In the genomic region with DNA sequence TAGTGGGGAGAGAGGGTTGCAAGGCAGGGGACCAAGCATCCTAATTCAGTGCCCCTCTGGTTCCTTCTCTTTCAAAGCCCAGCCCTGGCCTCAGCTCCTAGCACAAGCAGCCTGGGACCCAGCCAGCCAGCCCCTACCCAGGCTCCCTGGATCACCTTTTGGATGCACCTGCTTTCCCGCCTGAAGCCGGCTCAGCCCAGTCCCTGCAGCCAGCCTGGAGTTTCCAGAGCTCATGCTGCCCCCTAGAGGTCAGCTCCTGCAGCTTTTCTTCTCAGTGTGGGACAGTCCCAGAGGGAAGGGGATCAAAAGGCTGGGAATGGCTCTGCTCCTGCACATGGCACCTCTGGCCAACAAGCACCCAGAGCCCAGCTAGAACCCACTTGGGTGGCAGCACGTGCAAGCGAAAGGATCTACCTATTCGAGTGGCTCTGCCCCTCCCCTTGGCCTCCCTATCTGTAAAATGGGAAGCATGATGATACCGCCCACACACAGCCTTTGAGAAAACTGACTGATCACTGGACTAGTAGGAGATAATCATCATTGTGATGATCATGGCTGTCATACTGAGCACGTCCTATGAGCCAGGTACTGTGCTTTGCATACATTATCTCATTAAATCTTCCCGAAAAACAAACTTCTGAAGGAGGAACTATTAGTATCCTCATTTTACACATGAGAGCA, we compare ENCODE assay signal across 8 cellular contexts. TPM values are rescaled to one million over a fixed set of nuclear protein-coding genes. Genes with fewer than 3 reads are reported as not detected.
DNase-seq lines count a peak whose midpoint lies in the region; ATAC-seq and TF ChIP-seq lines count a peak whose summit lies in the region.

No MANE protein-coding gene starts in this region.

- H3K27ac Mint-ChIP-seq in GM23338 = no peak overlapping the region

- H3K36me3 ChIP-seq in GM23338 (ENCODE audit: insufficient read depth) (no peaks in the 10 kb centered on the region), MM.1S (replicated peaks; ENCODE audit: insufficient read depth, low read length) (no peaks in the 10 kb centered on the region), right lobe of liver (no peaks in the 10 kb centered on the region)

- no peaks in the 10 kb centered on the region for H3K36me3 Mint-ChIP-seq in GM23338 (ENCODE audit: low read depth)

- 34% methylated on average over 8 of the region's 8 CpGs for whole genome bisulfite sequencing in right lobe of liver (ENCODE audit: insufficient coverage, low coverage, low lambda C conversion rate, missing lambda C conversion rate)

- H3K9me2 ChIP-seq in GM23338 (ENCODE audit: insufficient read depth) = peaks cover 2% of the 10 kb centered on the region; the same call in 1 of the 2 replicates
- H3K9me2 ChIP-seq in MM.1S (replicated peaks; ENCODE audit: insufficient read depth, low read length) = no peaks in the 10 kb centered on the region

- intact Hi-C loops in right lobe of liver (cut with DNase I) = loop anchor here in 1 of 2 donors (10.0 kb wide), 1 partner anchor 79 kb away; the partner anchor contains the start of gene FOXI1

- no peak overlapping the region for H3K4me2 ChIP-seq in GM23338
- no peak overlapping the region for H3K4me2 ChIP-seq in MM.1S (ENCODE audit: low read depth, low read length)

- H3K27me3 ChIP-seq in GM23338 (ENCODE audit: insufficient read depth) = no peaks in the 10 kb centered on the region
- H3K27me3 ChIP-seq in MM.1S (replicated peaks; ENCODE audit: insufficient read depth, low read length) = no peaks in the 10 kb centered on the region
- no peaks in the 10 kb centered on the region for H3K27me3 ChIP-seq in right lobe of liver

- peaks cover 2% of the 10 kb centered on the region for H3K27me3 Mint-ChIP-seq in GM23338 (ENCODE audit: insufficient read depth, low read depth, poor library complexity)

- H3K27ac ChIP-seq in GM23338 (ENCODE audit: low read depth) (no peak overlapping the region), MM.1S (ENCODE audit: low read length) (no peak overlapping the region), VCaP (no peak overlapping the region), right lobe of liver (no peak overlapping the region)

- H3K9ac ChIP-seq in MM.1S (ENCODE audit: low read length) = no peak overlapping the region

- TF ChIP-seq CTCF in GM23338 (conservative IDR thresholded peaks at IDR 0.05; ENCODE audit: low read depth in 2 of 2) (peak; percentile 75 to 97), MM.1S (IDR thresholded peaks at IDR 0.05; ENCODE audit: low read length) (peak; percentile 87), VCaP (conservative IDR thresholded peaks at IDR 0.05) (peak; percentile 88), right lobe of liver (IDR thresholded peaks at IDR 0.05) (peak; percentile 44 to 72 (median 66))

- H3K4me3 Mint-ChIP-seq in GM23338 = no peak overlapping the region

- H3K4me3 ChIP-seq in GM23338 (no peak overlapping the region), MM.1S (ENCODE audit: low read length) (no peak overlapping the region), right lobe of liver (no peak overlapping the region)

- no peaks in the 10 kb centered on the region for H3F3A ChIP-seq in GM23338 (replicated peaks; ENCODE audit: low read depth)
- no peaks in the 10 kb centered on the region for H3F3A ChIP-seq in MM.1S (ENCODE audit: insufficient read depth, low read length)

- H4K20me1 ChIP-seq in GM23338 (replicated peaks; ENCODE audit: insufficient read depth) (no peaks in the 10 kb centered on the region), MM.1S (ENCODE audit: insufficient read depth, low read length) (no peaks in the 10 kb centered on the region)

- TF ChIP-seq POLR2A in right lobe of liver (IDR thresholded peaks at IDR 0.05) = no peak

- ATAC-seq in GM23338 (peak; percentile 99), right lobe of liver (peak; percentile 76 to 87 (median 81))

- peak; percentile 8 for DNase-seq in DMS153 (lab: John Stamatoyannopoulos, UW)
- DNase-seq in DMS153 treated with DMSO at 0.1 percent for 48 hours (lab: John Stamatoyannopoulos, UW; ENCODE audit: unreplicated experiment) = no peak
- DNase-seq in GM23338 (ENCODE audit: low spot score) = peak; percentile 92
- peak; percentile 59 for DNase-seq in MM.1S
- peak; percentile 85 for DNase-seq in dermis blood vessel endothelial cell
- DNase-seq in right lobe of liver = peak; percentile 46 to 63 (median 59)
- DNase-seq in stimulated activated CD8-positive, alpha-beta memory T cell treated with anti-CD3 and anti-CD28 coated beads, Interleukin-4, amount 100 ng/mL, for 24 hours (ENCODE audit: low read depth) = peak; percentile 7

- H2AFZ ChIP-seq in GM23338 (no peak overlapping the region), MM.1S (ENCODE audit: low read length) (no peak overlapping the region)

- H3K4me1 ChIP-seq in GM23338 (ENCODE audit: insufficient read depth) (no peaks in the 10 kb centered on the region), MM.1S (ENCODE audit: low read length) (no peaks in the 10 kb centered on the region), right lobe of liver (no peaks in the 10 kb centered on the region)

- no peaks in the 10 kb centered on the region for H3K4me1 Mint-ChIP-seq in GM23338

- no peaks in the 10 kb centered on the region for H3K9me3 Mint-ChIP-seq in GM23338

- H3K79me2 ChIP-seq in GM23338 (replicated peaks; ENCODE audit: insufficient read depth) (no peaks in the 10 kb centered on the region), MM.1S (ENCODE audit: low read length) (no peaks in the 10 kb centered on the region)

- H3K9me3 ChIP-seq in MM.1S (replicated peaks; ENCODE audit: insufficient read depth, low read length) (no peaks in the 10 kb centered on the region), right lobe of liver (no peaks in the 10 kb centered on the region)

TF ChIP-seq in GM23338, 12 proteins besides CTCF, POLR2A, EP300 and RAD21 (continues in another document):
- TF ChIP-seq CREB1 (CRISPR knock-in tag; IDR thresholded peaks at IDR 0.05; ENCODE audit: low read depth) (no peak), EZH2 (IDR thresholded peaks at IDR 0.05; ENCODE audit: low read depth, unreplicated experiment) (no peak), EZH2phosphoT487 (IDR thresholded peaks at IDR 0.05; ENCODE audit: unreplicated experiment) (no peak), STAT1 (IDR thresholded peaks at IDR 0.05; ENCODE audit: unreplicated experiment) (no peak)
- TF ChIP-seq, protein P1, sequence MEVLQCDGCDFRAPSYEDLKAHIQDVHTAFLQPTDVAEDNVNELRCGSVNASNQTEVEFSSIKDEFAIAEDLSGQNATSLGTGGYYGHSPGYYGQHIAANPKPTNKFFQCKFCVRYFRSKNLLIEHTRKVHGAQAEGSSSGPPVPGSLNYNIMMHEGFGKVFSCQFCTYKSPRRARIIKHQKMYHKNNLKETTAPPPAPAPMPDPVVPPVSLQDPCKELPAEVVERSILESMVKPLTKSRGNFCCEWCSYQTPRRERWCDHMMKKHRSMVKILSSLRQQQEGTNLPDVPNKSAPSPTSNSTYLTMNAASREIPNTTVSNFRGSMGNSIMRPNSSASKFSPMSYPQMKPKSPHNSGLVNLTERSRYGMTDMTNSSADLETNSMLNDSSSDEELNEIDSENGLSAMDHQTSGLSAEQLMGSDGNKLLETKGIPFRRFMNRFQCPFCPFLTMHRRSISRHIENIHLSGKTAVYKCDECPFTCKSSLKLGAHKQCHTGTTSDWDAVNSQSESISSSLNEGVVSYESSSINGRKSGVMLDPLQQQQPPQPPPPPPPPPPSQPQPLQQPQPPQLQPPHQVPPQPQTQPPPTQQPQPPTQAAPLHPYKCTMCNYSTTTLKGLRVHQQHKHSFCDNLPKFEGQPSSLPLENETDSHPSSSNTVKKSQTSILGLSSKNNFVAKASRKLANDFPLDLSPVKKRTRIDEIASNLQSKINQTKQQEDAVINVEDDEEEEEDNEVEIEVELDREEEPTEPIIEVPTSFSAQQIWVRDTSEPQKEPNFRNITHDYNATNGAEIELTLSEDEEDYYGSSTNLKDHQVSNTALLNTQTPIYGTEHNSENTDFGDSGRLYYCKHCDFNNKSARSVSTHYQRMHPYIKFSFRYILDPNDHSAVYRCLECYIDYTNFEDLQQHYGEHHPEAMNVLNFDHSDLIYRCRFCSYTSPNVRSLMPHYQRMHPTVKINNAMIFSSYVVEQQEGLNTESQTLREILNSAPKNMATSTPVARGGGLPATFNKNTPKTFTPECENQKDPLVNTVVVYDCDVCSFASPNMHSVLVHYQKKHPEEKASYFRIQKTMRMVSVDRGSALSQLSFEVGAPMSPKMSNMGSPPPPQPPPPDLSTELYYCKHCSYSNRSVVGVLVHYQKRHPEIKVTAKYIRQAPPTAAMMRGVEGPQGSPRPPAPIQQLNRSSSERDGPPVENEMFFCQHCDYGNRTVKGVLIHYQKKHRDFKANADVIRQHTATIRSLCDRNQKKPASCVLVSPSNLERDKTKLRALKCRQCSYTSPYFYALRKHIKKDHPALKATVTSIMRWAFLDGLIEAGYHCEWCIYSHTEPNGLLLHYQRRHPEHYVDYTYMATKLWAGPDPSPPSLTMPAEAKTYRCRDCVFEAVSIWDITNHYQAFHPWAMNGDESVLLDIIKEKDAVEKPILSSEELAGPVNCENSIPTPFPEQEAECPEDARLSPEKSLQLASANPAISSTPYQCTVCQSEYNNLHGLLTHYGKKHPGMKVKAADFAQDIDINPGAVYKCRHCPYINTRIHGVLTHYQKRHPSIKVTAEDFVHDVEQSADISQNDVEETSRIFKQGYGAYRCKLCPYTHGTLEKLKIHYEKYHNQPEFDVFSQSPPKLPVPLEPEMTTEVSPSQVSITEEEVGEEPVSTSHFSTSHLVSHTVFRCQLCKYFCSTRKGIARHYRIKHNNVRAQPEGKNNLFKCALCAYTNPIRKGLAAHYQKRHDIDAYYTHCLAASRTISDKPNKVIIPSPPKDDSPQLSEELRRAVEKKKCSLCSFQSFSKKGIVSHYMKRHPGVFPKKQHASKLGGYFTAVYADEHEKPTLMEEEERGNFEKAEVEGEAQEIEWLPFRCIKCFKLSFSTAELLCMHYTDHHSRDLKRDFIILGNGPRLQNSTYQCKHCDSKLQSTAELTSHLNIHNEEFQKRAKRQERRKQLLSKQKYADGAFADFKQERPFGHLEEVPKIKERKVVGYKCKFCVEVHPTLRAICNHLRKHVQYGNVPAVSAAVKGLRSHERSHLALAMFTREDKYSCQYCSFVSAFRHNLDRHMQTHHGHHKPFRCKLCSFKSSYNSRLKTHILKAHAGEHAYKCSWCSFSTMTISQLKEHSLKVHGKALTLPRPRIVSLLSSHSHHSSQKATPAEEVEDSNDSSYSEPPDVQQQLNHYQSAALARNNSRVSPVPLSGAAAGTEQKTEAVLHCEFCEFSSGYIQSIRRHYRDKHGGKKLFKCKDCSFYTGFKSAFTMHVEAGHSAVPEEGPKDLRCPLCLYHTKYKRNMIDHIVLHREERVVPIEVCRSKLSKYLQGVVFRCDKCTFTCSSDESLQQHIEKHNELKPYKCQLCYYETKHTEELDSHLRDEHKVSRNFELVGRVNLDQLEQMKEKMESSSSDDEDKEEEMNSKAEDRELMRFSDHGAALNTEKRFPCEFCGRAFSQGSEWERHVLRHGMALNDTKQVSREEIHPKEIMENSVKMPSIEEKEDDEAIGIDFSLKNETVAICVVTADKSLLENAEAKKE (CRISPR knock-in tag; IDR thresholded peaks at IDR 0.05) = no peak

RNA-seq across cellular contexts. Expression of gene C5orf58, which starts 48.6 kb away (rescaled TPM):
- total RNA-seq in GM23338 (2014; rRNA removed; shearing (Covaris generic)) = 1.0 TPM in 1 of 2 replicates, not detected in the other
- 9.1 and 10.8 TPM in 2 replicates for polyA plus RNA-seq in GM23338 (2016; fragmentation: Nextera tagmentation; extraction: Ambion mirVana)
- total RNA-seq in dermis blood vessel endothelial cell (not detected in 2 replicates), right lobe of liver (not detected)
